8 cellular contexts compared by ENCODE assay signal in the genomic region with DNA sequence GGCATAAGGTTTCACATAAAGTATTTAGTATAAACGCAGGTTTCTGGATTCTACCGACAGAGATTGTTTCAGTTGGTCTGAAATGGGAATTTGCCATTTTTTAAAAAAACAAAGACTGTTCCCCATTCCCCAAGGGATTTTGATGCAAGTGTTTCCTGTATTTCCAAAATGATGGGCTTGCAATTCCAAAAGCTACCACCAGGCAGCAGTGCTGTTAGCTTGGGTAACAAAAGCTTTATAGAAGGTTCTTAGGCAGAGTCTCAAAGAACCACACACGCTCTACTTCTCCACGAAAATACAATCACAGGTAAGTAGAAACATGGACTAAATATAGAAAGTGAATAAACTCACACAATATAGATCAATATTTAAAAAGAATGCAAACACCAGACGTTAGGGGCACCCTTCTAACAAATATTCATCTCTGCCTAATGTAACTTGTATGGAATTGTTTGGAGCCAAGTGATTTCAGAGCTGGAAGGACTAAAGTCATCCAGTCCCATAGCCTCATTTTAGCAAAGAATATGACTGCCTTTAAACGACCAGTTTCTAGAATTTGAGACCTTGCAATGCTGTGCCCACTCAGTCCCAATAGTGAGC.
DNase-seq lines count a peak whose midpoint lies in the region; ATAC-seq and TF ChIP-seq lines count a peak whose summit lies in the region.

No MANE protein-coding gene starts in this region.

- no peaks in the 10 kb centered on the region for H3K27me3 ChIP-seq in psoas muscle (ENCODE audit: insufficient read depth in 3 of 3, low read length in 2 of 3)

- 33 to 35% (median 33%) methylated on average over 6 of the region's 6 CpGs for WGBS in psoas muscle, 3 donors

- TF ChIP-seq CTCF in psoas muscle (IDR thresholded peaks at IDR 0.05), result peak; percentile 68

- TF ChIP-seq RAD21 in Ishikawa (IDR thresholded peaks at IDR 0.05; ENCODE audit: low read depth), result peak; percentile 55

- DNase-seq in NCI-H2171 treated with DMSO at 0.1 percent for 48 hours (lab: John Stamatoyannopoulos, UW) (peak; percentile 17), NCI-H2171 (lab: John Stamatoyannopoulos, UW) (no peak), SK-MEL-5 (ENCODE audit: low read depth, low spot score) (peak; percentile 87), fibroblast of peridontal ligament (ENCODE audit: extremely low read depth) (peak; percentile 83), psoas muscle (no peak), epidermal melanocyte (ENCODE audit: insufficient read length, low spot score) (no peak)

- intact Hi-C loops in psoas muscle (cut with DNase I), result loop anchor here in 1 of 2 donors (2.0 kb wide), 1 partner anchor 154 kb away; a partner anchor contains a TSS

- in situ Hi-C loops in SK-MEL-5 (cut with HindIII; ENCODE audit: low pct_unique_long_range_greater_than_20kb, low sequenced_read_pairs), result no loop called here

- no peak overlapping the region for H3K4me3 ChIP-seq in psoas muscle

- H3K9me3 ChIP-seq in psoas muscle, result no peaks in the 10 kb centered on the region

- H3K27ac ChIP-seq in psoas muscle, result no peak overlapping the region

- no peak for TF ChIP-seq EP300 in Ishikawa (IDR thresholded peaks at IDR 0.05; ENCODE audit: borderline replicate concordance)

- H3K4me1 ChIP-seq in psoas muscle, result no peaks in the 10 kb centered on the region

- H3K36me3 ChIP-seq in psoas muscle (ENCODE audit: insufficient read depth in 1 of 2, low read depth in 1 of 2), result no peaks in the 10 kb centered on the region

- ATAC-seq in psoas muscle (peak in 1 of 4 donors; percentile 55), GM21526 (IDR thresholded peaks at IDR 0.05; ENCODE audit: low FRiP score, unreplicated experiment) (no peak)

TF ChIP-seq in Ishikawa, 13 proteins besides CTCF, POLR2A, EP300 and RAD21:
- no peak for TF ChIP-seq EGR1 (IDR thresholded peaks at IDR 0.05)
- no peak for TF ChIP-seq TEAD4 (IDR thresholded peaks at IDR 0.05)
- TF ChIP-seq, protein P1, sequence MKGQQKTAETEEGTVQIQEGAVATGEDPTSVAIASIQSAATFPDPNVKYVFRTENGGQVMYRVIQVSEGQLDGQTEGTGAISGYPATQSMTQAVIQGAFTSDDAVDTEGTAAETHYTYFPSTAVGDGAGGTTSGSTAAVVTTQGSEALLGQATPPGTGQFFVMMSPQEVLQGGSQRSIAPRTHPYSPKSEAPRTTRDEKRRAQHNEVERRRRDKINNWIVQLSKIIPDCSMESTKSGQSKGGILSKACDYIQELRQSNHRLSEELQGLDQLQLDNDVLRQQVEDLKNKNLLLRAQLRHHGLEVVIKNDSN (IDR thresholded peaks at IDR 0.05), result no peak
- no peak for TF ChIP-seq ZBTB7A (IDR thresholded peaks at IDR 0.05; ENCODE audit: low read depth)
- TF ChIP-seq FOXM1 (IDR thresholded peaks at IDR 0.05; ENCODE audit: borderline replicate concordance, low read depth), result no peak
- TF ChIP-seq TCF12 (IDR thresholded peaks at IDR 0.05; ENCODE audit: low read depth), result no peak
- TF ChIP-seq, protein P2, sequence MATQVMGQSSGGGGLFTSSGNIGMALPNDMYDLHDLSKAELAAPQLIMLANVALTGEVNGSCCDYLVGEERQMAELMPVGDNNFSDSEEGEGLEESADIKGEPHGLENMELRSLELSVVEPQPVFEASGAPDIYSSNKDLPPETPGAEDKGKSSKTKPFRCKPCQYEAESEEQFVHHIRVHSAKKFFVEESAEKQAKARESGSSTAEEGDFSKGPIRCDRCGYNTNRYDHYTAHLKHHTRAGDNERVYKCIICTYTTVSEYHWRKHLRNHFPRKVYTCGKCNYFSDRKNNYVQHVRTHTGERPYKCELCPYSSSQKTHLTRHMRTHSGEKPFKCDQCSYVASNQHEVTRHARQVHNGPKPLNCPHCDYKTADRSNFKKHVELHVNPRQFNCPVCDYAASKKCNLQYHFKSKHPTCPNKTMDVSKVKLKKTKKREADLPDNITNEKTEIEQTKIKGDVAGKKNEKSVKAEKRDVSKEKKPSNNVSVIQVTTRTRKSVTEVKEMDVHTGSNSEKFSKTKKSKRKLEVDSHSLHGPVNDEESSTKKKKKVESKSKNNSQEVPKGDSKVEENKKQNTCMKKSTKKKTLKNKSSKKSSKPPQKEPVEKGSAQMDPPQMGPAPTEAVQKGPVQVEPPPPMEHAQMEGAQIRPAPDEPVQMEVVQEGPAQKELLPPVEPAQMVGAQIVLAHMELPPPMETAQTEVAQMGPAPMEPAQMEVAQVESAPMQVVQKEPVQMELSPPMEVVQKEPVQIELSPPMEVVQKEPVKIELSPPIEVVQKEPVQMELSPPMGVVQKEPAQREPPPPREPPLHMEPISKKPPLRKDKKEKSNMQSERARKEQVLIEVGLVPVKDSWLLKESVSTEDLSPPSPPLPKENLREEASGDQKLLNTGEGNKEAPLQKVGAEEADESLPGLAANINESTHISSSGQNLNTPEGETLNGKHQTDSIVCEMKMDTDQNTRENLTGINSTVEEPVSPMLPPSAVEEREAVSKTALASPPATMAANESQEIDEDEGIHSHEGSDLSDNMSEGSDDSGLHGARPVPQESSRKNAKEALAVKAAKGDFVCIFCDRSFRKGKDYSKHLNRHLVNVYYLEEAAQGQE (IDR thresholded peaks at IDR 0.05; ENCODE audit: low read depth), result no peak
- no peak for TF ChIP-seq CREB1 (IDR thresholded peaks at IDR 0.05; ENCODE audit: low read depth)
- no peak for TF ChIP-seq NFIC (IDR thresholded peaks at IDR 0.05)
- no peak for TF ChIP-seq CEBPB (IDR thresholded peaks at IDR 0.05)
- TF ChIP-seq, protein P3, sequence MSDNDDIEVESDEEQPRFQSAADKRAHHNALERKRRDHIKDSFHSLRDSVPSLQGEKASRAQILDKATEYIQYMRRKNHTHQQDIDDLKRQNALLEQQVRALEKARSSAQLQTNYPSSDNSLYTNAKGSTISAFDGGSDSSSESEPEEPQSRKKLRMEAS (IDR thresholded peaks at IDR 0.05), result no peak
- no peak for TF ChIP-seq TAF1 (IDR thresholded peaks at IDR 0.05; ENCODE audit: low read depth)
- TF ChIP-seq YY1 (IDR thresholded peaks at IDR 0.05; ENCODE audit: low read depth), result no peak

Comparison
In these comparisons a context has a peak if more than half of its experiments do, and no peak if none do; other contexts are left out.
1. DNase-seq: peak in NCI-H2171 treated with DMSO at 0.1 percent for 48 hours (single experiment), SK-MEL-5 (single experiment) and fibroblast of peridontal ligament (single experiment); none in NCI-H2171 (single experiment), psoas muscle (0 of 2) and epidermal melanocyte (single experiment).